Comparison of ENCODE assay signal across 8 cellular contexts in the genomic region with DNA sequence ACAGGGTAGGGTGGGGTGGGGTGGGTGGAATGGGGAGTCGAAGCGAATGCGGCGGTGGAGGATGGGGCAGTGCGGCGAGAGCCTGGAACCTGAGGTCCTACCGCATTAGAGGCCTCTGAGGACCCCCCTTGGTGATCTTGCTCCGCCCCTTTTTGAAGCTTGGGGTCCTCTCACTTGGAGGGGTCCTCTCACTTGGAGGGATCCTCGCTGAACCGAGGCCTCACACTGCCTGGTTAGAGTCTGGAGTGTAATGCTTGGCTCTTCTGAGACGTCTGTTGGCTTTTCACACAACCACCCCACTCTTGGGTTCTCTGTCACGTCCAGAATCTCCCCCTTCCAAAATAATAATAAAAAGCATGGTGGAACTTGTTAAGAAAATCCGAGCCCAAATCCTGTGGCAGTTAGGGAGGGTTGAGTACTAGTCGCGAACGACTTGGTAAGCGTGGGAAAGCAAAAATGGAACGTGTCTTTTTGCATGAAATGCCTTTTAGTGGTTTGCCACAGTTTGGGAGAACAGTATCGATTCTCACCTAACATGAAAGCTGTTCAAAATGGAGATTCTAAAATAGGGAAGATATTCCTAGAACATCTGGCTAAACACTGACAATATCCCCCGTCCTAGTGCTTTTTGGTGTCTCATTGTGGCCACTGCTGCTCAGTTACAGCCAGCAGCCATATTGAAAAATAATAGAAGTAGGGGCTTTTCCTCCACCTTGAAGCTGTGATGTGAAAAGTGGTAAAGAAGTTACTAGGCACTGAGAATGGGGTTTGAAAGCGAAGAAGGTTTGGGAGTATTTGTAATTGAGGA. TPM values are rescaled to one million over a fixed set of nuclear protein-coding genes. Genes with fewer than 3 reads are reported as not detected.
DNase-seq lines count a peak whose midpoint lies in the region; ATAC-seq, FAIRE-seq and TF ChIP-seq lines count a peak whose summit lies in the region.

No MANE protein-coding gene starts in this region.

- H3K4me1 ChIP-seq in Loucy (ENCODE audit: insufficient read depth, low read length, poor library complexity, severe bottlenecking) (peaks cover 19% of the 10 kb centered on the region), muscle layer of colon (ENCODE audit: insufficient read depth, low read length) (peaks cover 16% of the 10 kb centered on the region)

- H3K9me3 ChIP-seq in Loucy (ENCODE audit: insufficient read depth, low read depth, low read length) (no peaks in the 10 kb centered on the region), muscle layer of colon (ENCODE audit: low read length) (no peaks in the 10 kb centered on the region)

- H3F3A ChIP-seq in Loucy (ENCODE audit: low read depth): no peaks in the 10 kb centered on the region

- no peak for FAIRE-seq in bronchial epithelial cell (lab: Jason Lieb, UNC)

- DNase-seq in GM12865 (ENCODE audit: low read depth) (peak; percentile 48), bronchial epithelial cell (ENCODE audit: low read depth) (peak; percentile 17), middle frontal gyrus (ENCODE audit: extremely low spot score, low spot score) (no peak), NCI-H226 (no peak), dedifferentiated amniotic fluid mesenchymal stem cell (ENCODE audit: extremely low spot score) (no peak)

- no peaks in the 10 kb centered on the region for H3K27me3 ChIP-seq in Loucy (ENCODE audit: insufficient read depth, low read length, poor library complexity, severe bottlenecking)
- H3K27me3 ChIP-seq in bronchial epithelial cell (ENCODE audit: control insufficient read depth, insufficient read depth, low read length): no peaks in the 10 kb centered on the region
- H3K27me3 ChIP-seq in muscle layer of colon (ENCODE audit: control insufficient read depth in 1 of 2, insufficient read depth in 2 of 2, low read length in 2 of 2): no peaks in the 10 kb centered on the region

- H3K4me3 ChIP-seq in GM12865 (ENCODE audit: low read depth, low read length) (peak overlapping the region; percentile 61), Loucy (ENCODE audit: low read length, poor library complexity, severe bottlenecking) (peak overlapping the region; percentile 96), bronchial epithelial cell (ENCODE audit: low read depth, low read length) (peak overlapping the region; percentile 69), muscle layer of colon (ENCODE audit: low read depth in 1 of 2, low read length in 2 of 2) (peak overlapping the region; percentile 67 to 81)

- H3K9ac ChIP-seq in Loucy (ENCODE audit: low read depth, low read length, poor library complexity, severe bottlenecking) (peak overlapping the region; percentile 91), muscle layer of colon (ENCODE audit: low read length) (peak overlapping the region; percentile 91)

- TF ChIP-seq CTCF in GM12865 (IDR thresholded peaks at IDR 0.05; ENCODE audit: insufficient read depth, low read depth, low read length, missing control alignments) (no peak), Loucy (conservative IDR thresholded peaks at IDR 0.05; ENCODE audit: low read length) (no peak), bronchial epithelial cell (IDR thresholded peaks at IDR 0.05; ENCODE audit: insufficient read depth, low read length, severe bottlenecking) (no peak)

- peak overlapping the region; percentile 79 for H3K4me2 ChIP-seq in Loucy (ENCODE audit: low read depth, low read length, poor library complexity, severe bottlenecking)

- ATAC-seq in HG02884 (IDR thresholded peaks at IDR 0.05; ENCODE audit: unreplicated experiment): no peak

- H4K20me1 ChIP-seq in Loucy (ENCODE audit: insufficient read depth, low read length, poor library complexity, severe bottlenecking): peaks cover 32% of the 10 kb centered on the region

- peaks cover 49% of the 10 kb centered on the region for H3K79me2 ChIP-seq in Loucy (ENCODE audit: insufficient read depth, low read length)

- peak overlapping the region; percentile 52; the same call in 1 of the 2 replicates for H2AFZ ChIP-seq in Loucy (ENCODE audit: low read length)

- H3K9me2 ChIP-seq in Loucy (replicated peaks; ENCODE audit: low read depth, low read length): no peaks in the 10 kb centered on the region

- no peaks in the 10 kb centered on the region for H3K36me3 ChIP-seq in Loucy (ENCODE audit: insufficient read depth, low read length)
- peaks cover 6% of the 10 kb centered on the region for H3K36me3 ChIP-seq in bronchial epithelial cell (ENCODE audit: control insufficient read depth, insufficient read depth, low read length)
- H3K36me3 ChIP-seq in muscle layer of colon (ENCODE audit: insufficient read depth, low read length): peaks cover 11% of the 10 kb centered on the region

- peak overlapping the region; percentile 90 for H3K27ac ChIP-seq in muscle layer of colon (ENCODE audit: low read depth, low read length)

RNA-seq across cellular contexts. Expression of gene RBX1, which starts 0.8 kb away (rescaled TPM):
- 35.8 and 45.7 TPM in 2 replicates for total RNA-seq in bronchial epithelial cell

Comparison
In these comparisons a context has a peak if more than half of its experiments do, and no peak if none do; other contexts are left out.
1. DNase-seq: peak in GM12865 (single experiment) and bronchial epithelial cell (single experiment); none in middle frontal gyrus (single experiment), NCI-H226 (single experiment) and dedifferentiated amniotic fluid mesenchymal stem cell (single experiment).
2. Peak in every context shown above with its lines, with median percentiles within 50 percentile points of each other: H3K4me3 ChIP-seq.